Comparison of ENCODE assay signal across 18 cellular contexts in genomic region chr7:44262031-44262430, GRCh38.
"Had no signal": no experiment of that assay in that cellular context is flagged by ENCODE, and none has a peak within 500 bp of the region (broad histone marks: within the 10 kb centered on the region; RNA-seq: fewer than 3 reads in every experiment).

No MANE protein-coding gene starts in this region.

- ATAC-seq: activated CD4-positive, alpha-beta T cell treated with anti-CD3 and anti-CD28 coated beads for 36 hours; activated T-cell treated with anti-CD3 and anti-CD28 coated beads, Interleukin-2, amount 50 U/mL, for 72 hours; Right ventricle myocardium inferior had no signal

- DNase-seq: activated CD4-positive, alpha-beta memory T cell treated with anti-CD3 and anti-CD28 coated beads, Interleukin-2, amount 10 ng/mL, durations not matched to agents 7 days and 5 days; activated CD4-positive, alpha-beta T cell treated with anti-CD3 and anti-CD28 coated beads for 36 hours; activated CD4-positive, alpha-beta T cell treated with anti-CD3 and anti-CD28 coated beads, Interleukin-2, amount 50 U/mL, for 1 hour; activated gamma-delta T cell treated with Interleukin-2 at 50 U/mL for 16 hours; activated naive CD4-positive, alpha-beta T cell treated with anti-CD3 and anti-CD28 coated beads, Interleukin-2, amount 10 ng/mL, durations not matched to agents 7 days and 5 days; activated T-cell treated with anti-CD3 and anti-CD28 coated beads for 4 hours; activated T-cell treated with anti-CD3 and anti-CD28 coated beads, Interleukin-2, amount 50 U/mL, for 72 hours; KBM-7; NCI-H1048; NCI-H1930; NCI-H2227 treated with DMSO at 0.1 percent for 48 hours; NCI-H526; T-helper 1 cell had no signal

- H3K9me3 Mint-ChIP-seq: activated CD4-positive, alpha-beta memory T cell treated with anti-CD3 and anti-CD28 coated beads, Interleukin-2, amount 10 ng/mL, durations not matched to agents 7 days and 5 days; activated naive CD4-positive, alpha-beta T cell treated with anti-CD3 and anti-CD28 coated beads, Interleukin-2, amount 10 ng/mL, durations not matched to agents 7 days and 5 days; activated naive CD8-positive, alpha-beta T cell treated with anti-CD3 and anti-CD28 coated beads for 36 hours; activated T-cell treated with anti-CD3 and anti-CD28 coated beads, Interleukin-2, amount 50 U/mL, for 72 hours; activated T-helper 2 cell treated with anti-CD3 and anti-CD28 coated beads, Interferon-gamma antibody, Interleukin-2, Interleukin-4, amounts not matched to agents 10 μg/mL and 5 μg/mL and 100 μg/mL, durations not matched to agents 14 hours and 24 hours and 36 hours had no signal

- H3K27me3 Mint-ChIP-seq: activated CD4-positive, alpha-beta memory T cell treated with anti-CD3 and anti-CD28 coated beads, Interleukin-2, amount 10 ng/mL, durations not matched to agents 7 days and 5 days; activated CD4-positive, alpha-beta T cell treated with anti-CD3 and anti-CD28 coated beads for 36 hours; activated naive CD8-positive, alpha-beta T cell treated with anti-CD3 and anti-CD28 coated beads for 36 hours had no signal

- H3K4me3 ChIP-seq: SK-N-MC had no signal

- H3K27ac Mint-ChIP-seq: activated CD4-positive, alpha-beta memory T cell treated with anti-CD3 and anti-CD28 coated beads, Interleukin-2, amount 10 ng/mL, durations not matched to agents 7 days and 5 days; activated CD4-positive, alpha-beta T cell treated with anti-CD3 and anti-CD28 coated beads for 36 hours; activated naive CD4-positive, alpha-beta T cell treated with anti-CD3 and anti-CD28 coated beads, Interleukin-2, amount 10 ng/mL, durations not matched to agents 7 days and 5 days; activated naive CD8-positive, alpha-beta T cell treated with anti-CD3 and anti-CD28 coated beads for 36 hours; activated T-cell treated with anti-CD3 and anti-CD28 coated beads, Interleukin-2, amount 50 U/mL, for 72 hours; activated T-helper 2 cell treated with anti-CD3 and anti-CD28 coated beads, Interferon-gamma antibody, Interleukin-2, Interleukin-4, amounts not matched to agents 10 μg/mL and 5 μg/mL and 100 μg/mL, durations not matched to agents 14 hours and 24 hours and 36 hours had no signal

- H3K36me3 Mint-ChIP-seq: activated naive CD4-positive, alpha-beta T cell treated with anti-CD3 and anti-CD28 coated beads, Interleukin-2, amount 10 ng/mL, durations not matched to agents 7 days and 5 days had no signal

- H3K27ac ChIP-seq: SK-N-MC, VCaP had no signal

- H3K4me3 Mint-ChIP-seq: activated CD4-positive, alpha-beta memory T cell treated with anti-CD3 and anti-CD28 coated beads, Interleukin-2, amount 10 ng/mL, durations not matched to agents 7 days and 5 days; activated CD4-positive, alpha-beta T cell treated with anti-CD3 and anti-CD28 coated beads for 36 hours; activated naive CD4-positive, alpha-beta T cell treated with anti-CD3 and anti-CD28 coated beads, Interleukin-2, amount 10 ng/mL, durations not matched to agents 7 days and 5 days; activated naive CD8-positive, alpha-beta T cell treated with anti-CD3 and anti-CD28 coated beads for 36 hours; activated T-cell treated with anti-CD3 and anti-CD28 coated beads, Interleukin-2, amount 50 U/mL, for 72 hours had no signal
